In genomic region chrX:24023538-24023937, GRCh38 we compare ENCODE assay signal across 9 cellular contexts. TPM values are rescaled to one million over a fixed set of nuclear protein-coding genes. Genes with fewer than 3 reads are reported as not detected.
DNase-seq lines count a peak whose midpoint lies in the region; ATAC-seq lines count a peak whose summit lies in the region.
"Had no signal": no experiment of that assay in that cellular context is flagged by ENCODE, and none has a peak within 500 bp of the region (broad histone marks: within the 10 kb centered on the region; RNA-seq: fewer than 3 reads in every experiment).

No MANE protein-coding gene starts in this region.

- H3K27me3 Mint-ChIP-seq in T-helper 2 cell treated with Interferon-gamma antibody and Interleukin-4, amounts not matched to agents 5 μg/mL and 100 μg/mL, for 36 hours (ENCODE audit: low read depth), result no peaks in the 10 kb centered on the region
- H3K27me3 Mint-ChIP-seq in activated CD4-positive, alpha-beta memory T cell treated with anti-CD3 and anti-CD28 coated beads, Interleukin-2, amount 10 ng/mL, durations not matched to agents 7 days and 5 days, result no peaks in the 10 kb centered on the region
- H3K27me3 Mint-ChIP-seq in stimulated activated naive B cell treated with anti-CD40 and anti-IgM and Interleukin-4, amounts not matched to agents 10 μg/mL and 1 μg/mL and 100 μg/mL, for 72 hours, result peaks cover 0 to 4% of the 10 kb centered on the region in 2 donors

- POLR2A ChIA-PET in activated CD4-positive, alpha-beta memory T cell treated with anti-CD3 and anti-CD28 coated beads, Interleukin-2, amount 10 ng/mL, durations not matched to agents 7 days and 5 days (lab: Charles Lee), result interaction anchor here (2.1 to 5.7 kb wide), 4 partner anchors 32 to 241 kb away, joined by 10 to 86 read pairs (median 33); partner anchors contain the start of genes APOO, CXorf58, EIF2S3 and SAT1

- H3K4me3 ChIP-seq in right cardiac atrium (ENCODE audit: low read length), result peak overlapping the region; percentile 98

- WGBS in right cardiac atrium, result 2% methylated on average over 1 of the region's 1 CpG

- H3K27ac Mint-ChIP-seq in T-helper 2 cell treated with Interferon-gamma antibody and Interleukin-4, amounts not matched to agents 5 μg/mL and 100 μg/mL, for 36 hours, result peak overlapping the region; percentile 90
- H3K27ac Mint-ChIP-seq in activated CD4-positive, alpha-beta memory T cell treated with anti-CD3 and anti-CD28 coated beads, Interleukin-2, amount 10 ng/mL, durations not matched to agents 7 days and 5 days, result peak overlapping the region; percentile 87
- H3K27ac Mint-ChIP-seq in stimulated activated naive B cell treated with anti-CD40 and anti-IgM and Interleukin-4, amounts not matched to agents 10 μg/mL and 1 μg/mL and 100 μg/mL, for 72 hours, result no peak overlapping the region

- H3K36me3 Mint-ChIP-seq in T-helper 2 cell treated with Interferon-gamma antibody and Interleukin-4, amounts not matched to agents 5 μg/mL and 100 μg/mL, for 36 hours (ENCODE audit: low read depth), result peaks cover 18% of the 10 kb centered on the region
- H3K36me3 Mint-ChIP-seq in activated CD4-positive, alpha-beta memory T cell treated with anti-CD3 and anti-CD28 coated beads, Interleukin-2, amount 10 ng/mL, durations not matched to agents 7 days and 5 days (ENCODE audit: low read depth), result peaks cover 24% of the 10 kb centered on the region
- peaks cover 0 to 4% of the 10 kb centered on the region in 2 donors for H3K36me3 Mint-ChIP-seq in stimulated activated naive B cell treated with anti-CD40 and anti-IgM and Interleukin-4, amounts not matched to agents 10 μg/mL and 1 μg/mL and 100 μg/mL, for 72 hours

- no peaks in the 10 kb centered on the region for H3K9me3 ChIP-seq in right cardiac atrium (ENCODE audit: control insufficient read depth, low read length)

- H3K4me3 Mint-ChIP-seq in T-helper 2 cell treated with Interferon-gamma antibody and Interleukin-4, amounts not matched to agents 5 μg/mL and 100 μg/mL, for 36 hours, result peak overlapping the region; percentile 91
- H3K4me3 Mint-ChIP-seq in activated CD4-positive, alpha-beta memory T cell treated with anti-CD3 and anti-CD28 coated beads, Interleukin-2, amount 10 ng/mL, durations not matched to agents 7 days and 5 days, result peak overlapping the region; percentile 88
- peak overlapping the region; percentile 74 to 75 for H3K4me3 Mint-ChIP-seq in stimulated activated naive B cell treated with anti-CD40 and anti-IgM and Interleukin-4, amounts not matched to agents 10 μg/mL and 1 μg/mL and 100 μg/mL, for 72 hours

- DNase-seq in T-helper 2 cell treated with Interferon-gamma antibody and Interleukin-4, amounts not matched to agents 5 μg/mL and 100 μg/mL, for 36 hours (ENCODE audit: low spot score), result no peak
- DNase-seq in T-helper 2 cell (no peak), right cardiac atrium (no peak), NCI-H187 (lab: John Stamatoyannopoulos, UW) (no peak)
- DNase-seq in activated CD4-positive, alpha-beta memory T cell treated with anti-CD3 and anti-CD28 coated beads, Interleukin-2, amount 10 ng/mL, durations not matched to agents 7 days and 5 days, result no peak
- DNase-seq in stimulated activated naive B cell treated with anti-CD40 and anti-IgM and Interleukin-4, amounts not matched to agents 10 μg/mL and 1 μg/mL and 100 μg/mL, for 72 hours, result no peak
- DNase-seq: NCI-H226 had no signal

- no peak overlapping the region for H3K27ac ChIP-seq in right cardiac atrium (ENCODE audit: low read length)

- H3K9me3 Mint-ChIP-seq in T-helper 2 cell treated with Interferon-gamma antibody and Interleukin-4, amounts not matched to agents 5 μg/mL and 100 μg/mL, for 36 hours, result no peaks in the 10 kb centered on the region
- H3K9me3 Mint-ChIP-seq in activated CD4-positive, alpha-beta memory T cell treated with anti-CD3 and anti-CD28 coated beads, Interleukin-2, amount 10 ng/mL, durations not matched to agents 7 days and 5 days, result no peaks in the 10 kb centered on the region
- H3K9me3 Mint-ChIP-seq in stimulated activated naive B cell treated with anti-CD40 and anti-IgM and Interleukin-4, amounts not matched to agents 10 μg/mL and 1 μg/mL and 100 μg/mL, for 72 hours, result no peaks in the 10 kb centered on the region

- intact Hi-C loops in right cardiac atrium (cut with DNase I), result loop anchor here in 1 of 4 donors (10.0 kb wide), 1 partner anchor 119 kb away; the partner anchor contains the start of genes APOO and CXorf58

- no peaks in the 10 kb centered on the region for H3K27me3 ChIP-seq in right cardiac atrium (ENCODE audit: control insufficient read depth, insufficient read depth)

- CTCF ChIA-PET in activated CD4-positive, alpha-beta memory T cell treated with anti-CD3 and anti-CD28 coated beads, Interleukin-2, amount 10 ng/mL, durations not matched to agents 7 days and 5 days (lab: Charles Lee), result interaction anchor here (1.0 to 5.9 kb wide), 2 partner anchors 10 to 30 kb away, joined by 3 to 70 read pairs; partner anchors contain the start of gene EIF2S3

- H3K4me1 Mint-ChIP-seq in T-helper 2 cell treated with Interferon-gamma antibody and Interleukin-4, amounts not matched to agents 5 μg/mL and 100 μg/mL, for 36 hours (ENCODE audit: low read depth), result peaks cover 30% of the 10 kb centered on the region
- H3K4me1 Mint-ChIP-seq in activated CD4-positive, alpha-beta memory T cell treated with anti-CD3 and anti-CD28 coated beads, Interleukin-2, amount 10 ng/mL, durations not matched to agents 7 days and 5 days, result peaks cover 35% of the 10 kb centered on the region
- peaks cover 6 to 22% of the 10 kb centered on the region in 2 donors for H3K4me1 Mint-ChIP-seq in stimulated activated naive B cell treated with anti-CD40 and anti-IgM and Interleukin-4, amounts not matched to agents 10 μg/mL and 1 μg/mL and 100 μg/mL, for 72 hours

- no peaks in the 10 kb centered on the region for H3K4me1 ChIP-seq in right cardiac atrium (ENCODE audit: control insufficient read depth, insufficient read depth, low read length)

- ATAC-seq in right cardiac atrium (no peak), HG03135 (IDR thresholded peaks at IDR 0.05; ENCODE audit: unreplicated experiment) (no peak), HG02852 (IDR thresholded peaks at IDR 0.05; ENCODE audit: unreplicated experiment) (no peak)
- no peak for ATAC-seq in stimulated activated naive B cell treated with anti-CD40 and anti-IgM and Interleukin-4, amounts not matched to agents 10 μg/mL and 1 μg/mL and 100 μg/mL, for 72 hours (replicated peaks)

RNA-seq across cellular contexts. Expression of gene KLHL15, which starts 3.4 kb away (rescaled TPM):
- total RNA-seq in activated CD4-positive, alpha-beta memory T cell treated with anti-CD3 and anti-CD28 coated beads, Interleukin-2, amount 10 ng/mL, durations not matched to agents 7 days and 5 days, result 1 to 10 TPM; 9.3 TPM
- 1 to 10 TPM; 5.7 to 7.0 (median 6.0) TPM for total RNA-seq in right cardiac atrium
- 3.2 TPM for polyA plus RNA-seq in right cardiac atrium

RNA-seq across cellular contexts. Expression of gene EIF2S3, which starts 31.2 kb away (rescaled TPM):
- 100 to 1,000 TPM; 172 to 179 TPM for total RNA-seq in activated CD4-positive, alpha-beta memory T cell treated with anti-CD3 and anti-CD28 coated beads, Interleukin-2, amount 10 ng/mL, durations not matched to agents 7 days and 5 days
- 10 to 100 TPM; 73.8 to 97.4 (median 88.1) TPM for total RNA-seq in right cardiac atrium
- 32.6 TPM for polyA plus RNA-seq in right cardiac atrium
